14 cellular contexts compared by ENCODE assay signal in the genomic region with DNA sequence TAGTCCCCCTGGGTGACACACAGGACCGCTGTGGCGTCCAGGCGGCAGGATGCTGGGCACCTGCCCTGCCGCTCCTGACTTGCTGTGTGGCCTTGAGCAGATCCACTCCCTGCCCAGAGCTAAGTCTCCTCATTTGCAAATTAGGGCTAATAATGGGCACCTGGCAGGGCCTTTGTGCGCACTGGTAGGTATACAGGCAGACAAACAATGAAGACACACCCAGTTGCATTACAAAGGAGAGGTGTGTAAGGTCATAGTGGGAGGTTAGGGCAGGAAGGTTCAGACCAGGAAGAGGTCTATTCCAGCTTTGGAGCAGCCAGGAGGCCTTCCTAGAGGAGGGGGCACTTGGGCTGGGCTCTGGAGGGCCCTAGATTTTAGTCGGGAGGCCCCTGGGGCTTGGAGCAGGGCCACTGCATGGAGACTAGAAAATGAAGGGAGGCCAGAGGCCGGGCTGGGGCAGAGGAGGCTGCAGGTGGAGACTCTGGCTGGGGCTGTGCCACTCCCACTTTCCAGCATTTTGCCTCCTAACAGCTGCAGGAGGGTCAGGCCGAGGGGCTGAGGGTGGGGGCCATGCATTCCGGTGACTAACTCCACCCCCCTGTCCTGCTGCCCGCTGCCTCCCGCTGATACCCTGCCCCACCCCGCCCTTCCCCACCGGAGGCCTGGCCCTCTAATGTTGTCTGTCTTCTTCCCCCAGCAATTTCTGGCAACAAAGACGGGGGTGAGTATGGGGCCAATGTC. TPM values are rescaled to one million over a fixed set of nuclear protein-coding genes. Genes with fewer than 3 reads are reported as not detected.
DNase-seq lines count a peak whose midpoint lies in the region; ATAC-seq and TF ChIP-seq lines count a peak whose summit lies in the region.
"Had no signal": no experiment of that assay in that cellular context is flagged by ENCODE, and none has a peak within 500 bp of the region (broad histone marks: within the 10 kb centered on the region; RNA-seq: fewer than 3 reads in every experiment).

No MANE protein-coding gene starts in this region.

- no peak overlapping the region for H3K27ac ChIP-seq in neural progenitor cell

- peaks cover 8% of the 10 kb centered on the region for H3F3A ChIP-seq in neural progenitor cell (ENCODE audit: low read depth)

- ATAC-seq in left ventricle myocardium superior = no peak
- ATAC-seq: activated CD8-positive, alpha-beta T cell treated with anti-CD3 and anti-CD28 coated beads for 36 hours; SK-N-SH treated with all-trans-retinoic acid at 6 μM for 48 hours had no signal

- no peak overlapping the region for H3K4me3 ChIP-seq in neural progenitor cell

- H3K9me3 ChIP-seq in neural progenitor cell (ENCODE audit: low read depth) = no peaks in the 10 kb centered on the region

- H3K79me2 ChIP-seq in neural progenitor cell (ENCODE audit: low read depth) = no peaks in the 10 kb centered on the region

- no peak overlapping the region for H2AFZ ChIP-seq in neural progenitor cell (replicated peaks)

- in situ Hi-C loops in G401 (cut with HindIII; ENCODE audit: low sequenced_read_pairs) = no loop called here

- H3K4me3 Mint-ChIP-seq in neural progenitor cell = peak overlapping the region; percentile 19
- H3K4me3 Mint-ChIP-seq: activated CD8-positive, alpha-beta T cell treated with anti-CD3 and anti-CD28 coated beads for 36 hours had no signal

- peaks cover 19% of the 10 kb centered on the region for H3K27me3 ChIP-seq in neural progenitor cell

- H3K27me3 Mint-ChIP-seq in neural progenitor cell (ENCODE audit: insufficient read depth, low read depth) = peaks cover 12% of the 10 kb centered on the region

- H3K27ac Mint-ChIP-seq in neural progenitor cell = no peak overlapping the region
- H3K27ac Mint-ChIP-seq: activated CD8-positive, alpha-beta T cell treated with anti-CD3 and anti-CD28 coated beads for 36 hours had no signal

- H3K4me1 ChIP-seq in neural progenitor cell = peaks cover 27% of the 10 kb centered on the region

- H3K4me1 Mint-ChIP-seq in neural progenitor cell = peaks cover 28% of the 10 kb centered on the region

- TF ChIP-seq CTCF in neural progenitor cell (IDR thresholded peaks at IDR 0.05) = no peak

- H3K36me3 Mint-ChIP-seq in neural progenitor cell = no peaks in the 10 kb centered on the region

- H3K36me3 ChIP-seq in neural progenitor cell = no peaks in the 10 kb centered on the region

- no peaks in the 10 kb centered on the region for H3K9me3 Mint-ChIP-seq in neural progenitor cell
- H3K9me3 Mint-ChIP-seq: activated CD8-positive, alpha-beta T cell treated with anti-CD3 and anti-CD28 coated beads for 36 hours had no signal

- intact Hi-C loops in left ventricle myocardium superior (cut with micrococcal nuclease) = no loop called here

- DNase-seq in ELF-1 (ENCODE audit: low read depth, low spot score) (peak; percentile 87), NCI-H526 treated with DMSO at 0.1 percent for 48 hours (lab: John Stamatoyannopoulos, UW) (peak; percentile 62), left ventricle myocardium superior (peak; percentile 34), neural progenitor cell (ENCODE audit: low spot score) (peak; percentile 23), HPDE6-E6E7 (ENCODE audit: extremely low spot score) (no peak), G401 (ENCODE audit: low spot score) (no peak), NCI-H524 treated with DMSO at 0.1 percent for 48 hours (lab: John Stamatoyannopoulos, UW) (no peak)
- DNase-seq in effector CD8-positive, alpha-beta T cell (lab: John Stamatoyannopoulos, UW) = no peak
- DNase-seq: activated CD8-positive, alpha-beta T cell treated with anti-CD3 and anti-CD28 coated beads for 36 hours; amygdala; DMS79 treated with DMSO at 0.1 percent for 48 hours; mammary epithelial cell; OCI-M1 had no signal

- no peaks in the 10 kb centered on the region for H4K20me1 ChIP-seq in neural progenitor cell (ENCODE audit: low read depth)

- H3K9ac ChIP-seq in neural progenitor cell = no peak overlapping the region

- peak overlapping the region; percentile 29 for H3K4me2 ChIP-seq in neural progenitor cell

RNA-seq across cellular contexts. Expression of a gene that starts 28.5 kb away (rescaled TPM):
- total RNA-seq in left ventricle myocardium superior (297 TPM), neural progenitor cell (ENCODE audit: low replicate concordance) (0.03 TPM in 1 of 2 replicates, not detected in the other)
- total RNA-seq in G401 (2014; rRNA removed; shearing (Covaris generic)) = 0.06 and 0.24 TPM in 2 replicates

RNA-seq across cellular contexts. Expression of a gene that starts 28.6 kb away (rescaled TPM):
- 18.6 TPM for total RNA-seq in left ventricle myocardium superior
- total RNA-seq in neural progenitor cell (ENCODE audit: low replicate concordance) = 63.9 and 96.4 TPM in 2 replicates
- 104 and 112 TPM in 2 replicates for total RNA-seq in G401 (2014; rRNA removed; shearing (Covaris generic))

Comparison
In these comparisons a context has a peak if more than half of its experiments do, and no peak if none do; other contexts are left out.
1. DNase-seq: peak in ELF-1 (single experiment), NCI-H526 treated with DMSO at 0.1 percent for 48 hours (single experiment), left ventricle myocardium superior (single experiment) and neural progenitor cell (single experiment); none in HPDE6-E6E7 (single experiment), G401 (single experiment), effector CD8-positive, alpha-beta T cell (single experiment) and NCI-H524 treated with DMSO at 0.1 percent for 48 hours (single experiment).
2. RNA of a gene that starts 28.5 kb away (total RNA-seq): 297 TPM in left ventricle myocardium superior (single experiment); 0.06 to 0.24 TPM in G401 and 0.03 TPM in neural progenitor cell; every median in the first group is over 100 times any median in the second.